Comparison of ENCODE assay signal across 2 cellular contexts in the genomic region with DNA sequence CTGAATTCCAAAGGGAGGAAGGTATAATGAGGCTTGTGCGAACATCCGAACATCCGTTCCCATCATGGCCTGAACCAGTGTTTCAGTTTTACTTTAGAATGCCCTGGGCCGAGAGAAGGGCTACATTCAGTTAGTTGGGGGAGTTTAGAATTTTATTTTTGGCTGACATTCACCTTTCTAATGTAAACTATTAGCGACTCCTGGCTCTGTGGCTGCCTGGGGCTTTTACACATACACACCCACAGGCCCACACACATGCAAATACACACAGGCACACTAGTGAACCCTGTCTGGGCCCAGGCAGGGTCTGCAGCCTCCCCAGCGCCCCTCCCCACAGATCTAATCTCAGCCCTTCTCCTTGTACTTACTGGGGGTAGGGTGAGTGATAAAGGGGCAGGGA.
TF ChIP-seq lines count a peak whose summit lies in the region.

No MANE protein-coding gene starts in this region.

TF ChIP-seq in GM12891, 5 proteins besides CTCF, POLR2A, EP300 and RAD21:
- TF ChIP-seq POLR2AphosphoS5 (IDR thresholded peaks at IDR 0.05; ENCODE audit: low read depth, low read length) (no peak), SPI1 (IDR thresholded peaks at IDR 0.05; ENCODE audit: low read depth, low read length) (no peak), PAX5 (IDR thresholded peaks at IDR 0.05; ENCODE audit: insufficient read depth, low read length, severe bottlenecking) (no peak), TAF1 (IDR thresholded peaks at IDR 0.05; ENCODE audit: low read depth, low read length) (no peak), POU2F2 (IDR thresholded peaks at IDR 0.05; ENCODE audit: low read depth, low read length) (peak; percentile 49; the same call in 1 of the 2 replicates)

TF ChIP-seq in H1, 55 proteins besides CTCF, POLR2A, EP300 and RAD21:
- TF ChIP-seq SP4 (IDR thresholded peaks at IDR 0.05; ENCODE audit: low read length) (no peak), SRF (IDR thresholded peaks at IDR 0.05; ENCODE audit: low read depth, low read length) (no peak), MAFK (IDR thresholded peaks at IDR 0.05; ENCODE audit: low read depth, low read length) (no peak), BCL11A (IDR thresholded peaks at IDR 0.05; ENCODE audit: low read depth in 2 of 2, low read length in 2 of 2) (no peak), SAP30 (IDR thresholded peaks at IDR 0.05; ENCODE audit: insufficient read depth, insufficient replicate concordance, low read length) (no peak), SUZ12 (IDR thresholded peaks at IDR 0.05; ENCODE audit: low read length) (no peak), SIN3A (conservative IDR thresholded peaks at IDR 0.05 in 1 of 2, IDR thresholded peaks at IDR 0.05 in 1 of 2; ENCODE audit: low read depth in 1 of 2, low read length in 2 of 2) (no peak), TAF1 (IDR thresholded peaks at IDR 0.05; ENCODE audit: low read depth, low read length) (no peak), KDM1A (IDR thresholded peaks at IDR 0.05; ENCODE audit: borderline replicate concordance, low read length) (no peak), TEAD4 (IDR thresholded peaks at IDR 0.05; ENCODE audit: low read depth, low read length) (no peak), HDAC6 (IDR thresholded peaks at IDR 0.05; ENCODE audit: low read depth, low read length) (no peak), BRCA1 (IDR thresholded peaks at IDR 0.05; ENCODE audit: low read depth, low read length) (no peak), SP2 (IDR thresholded peaks at IDR 0.05; ENCODE audit: low read length) (no peak), FOSL1 (IDR thresholded peaks at IDR 0.05; ENCODE audit: insufficient read depth, low read depth, low read length) (no peak), POLR2AphosphoS5 (IDR thresholded peaks at IDR 0.05; ENCODE audit: low read depth, low read length) (no peak), MAX (IDR thresholded peaks at IDR 0.05) (no peak), CHD1 (IDR thresholded peaks at IDR 0.05; ENCODE audit: low read depth, low read length) (no peak), RXRA (IDR thresholded peaks at IDR 0.05; ENCODE audit: insufficient read depth, low read depth, low read length) (no peak)
- TF ChIP-seq, protein P1, sequence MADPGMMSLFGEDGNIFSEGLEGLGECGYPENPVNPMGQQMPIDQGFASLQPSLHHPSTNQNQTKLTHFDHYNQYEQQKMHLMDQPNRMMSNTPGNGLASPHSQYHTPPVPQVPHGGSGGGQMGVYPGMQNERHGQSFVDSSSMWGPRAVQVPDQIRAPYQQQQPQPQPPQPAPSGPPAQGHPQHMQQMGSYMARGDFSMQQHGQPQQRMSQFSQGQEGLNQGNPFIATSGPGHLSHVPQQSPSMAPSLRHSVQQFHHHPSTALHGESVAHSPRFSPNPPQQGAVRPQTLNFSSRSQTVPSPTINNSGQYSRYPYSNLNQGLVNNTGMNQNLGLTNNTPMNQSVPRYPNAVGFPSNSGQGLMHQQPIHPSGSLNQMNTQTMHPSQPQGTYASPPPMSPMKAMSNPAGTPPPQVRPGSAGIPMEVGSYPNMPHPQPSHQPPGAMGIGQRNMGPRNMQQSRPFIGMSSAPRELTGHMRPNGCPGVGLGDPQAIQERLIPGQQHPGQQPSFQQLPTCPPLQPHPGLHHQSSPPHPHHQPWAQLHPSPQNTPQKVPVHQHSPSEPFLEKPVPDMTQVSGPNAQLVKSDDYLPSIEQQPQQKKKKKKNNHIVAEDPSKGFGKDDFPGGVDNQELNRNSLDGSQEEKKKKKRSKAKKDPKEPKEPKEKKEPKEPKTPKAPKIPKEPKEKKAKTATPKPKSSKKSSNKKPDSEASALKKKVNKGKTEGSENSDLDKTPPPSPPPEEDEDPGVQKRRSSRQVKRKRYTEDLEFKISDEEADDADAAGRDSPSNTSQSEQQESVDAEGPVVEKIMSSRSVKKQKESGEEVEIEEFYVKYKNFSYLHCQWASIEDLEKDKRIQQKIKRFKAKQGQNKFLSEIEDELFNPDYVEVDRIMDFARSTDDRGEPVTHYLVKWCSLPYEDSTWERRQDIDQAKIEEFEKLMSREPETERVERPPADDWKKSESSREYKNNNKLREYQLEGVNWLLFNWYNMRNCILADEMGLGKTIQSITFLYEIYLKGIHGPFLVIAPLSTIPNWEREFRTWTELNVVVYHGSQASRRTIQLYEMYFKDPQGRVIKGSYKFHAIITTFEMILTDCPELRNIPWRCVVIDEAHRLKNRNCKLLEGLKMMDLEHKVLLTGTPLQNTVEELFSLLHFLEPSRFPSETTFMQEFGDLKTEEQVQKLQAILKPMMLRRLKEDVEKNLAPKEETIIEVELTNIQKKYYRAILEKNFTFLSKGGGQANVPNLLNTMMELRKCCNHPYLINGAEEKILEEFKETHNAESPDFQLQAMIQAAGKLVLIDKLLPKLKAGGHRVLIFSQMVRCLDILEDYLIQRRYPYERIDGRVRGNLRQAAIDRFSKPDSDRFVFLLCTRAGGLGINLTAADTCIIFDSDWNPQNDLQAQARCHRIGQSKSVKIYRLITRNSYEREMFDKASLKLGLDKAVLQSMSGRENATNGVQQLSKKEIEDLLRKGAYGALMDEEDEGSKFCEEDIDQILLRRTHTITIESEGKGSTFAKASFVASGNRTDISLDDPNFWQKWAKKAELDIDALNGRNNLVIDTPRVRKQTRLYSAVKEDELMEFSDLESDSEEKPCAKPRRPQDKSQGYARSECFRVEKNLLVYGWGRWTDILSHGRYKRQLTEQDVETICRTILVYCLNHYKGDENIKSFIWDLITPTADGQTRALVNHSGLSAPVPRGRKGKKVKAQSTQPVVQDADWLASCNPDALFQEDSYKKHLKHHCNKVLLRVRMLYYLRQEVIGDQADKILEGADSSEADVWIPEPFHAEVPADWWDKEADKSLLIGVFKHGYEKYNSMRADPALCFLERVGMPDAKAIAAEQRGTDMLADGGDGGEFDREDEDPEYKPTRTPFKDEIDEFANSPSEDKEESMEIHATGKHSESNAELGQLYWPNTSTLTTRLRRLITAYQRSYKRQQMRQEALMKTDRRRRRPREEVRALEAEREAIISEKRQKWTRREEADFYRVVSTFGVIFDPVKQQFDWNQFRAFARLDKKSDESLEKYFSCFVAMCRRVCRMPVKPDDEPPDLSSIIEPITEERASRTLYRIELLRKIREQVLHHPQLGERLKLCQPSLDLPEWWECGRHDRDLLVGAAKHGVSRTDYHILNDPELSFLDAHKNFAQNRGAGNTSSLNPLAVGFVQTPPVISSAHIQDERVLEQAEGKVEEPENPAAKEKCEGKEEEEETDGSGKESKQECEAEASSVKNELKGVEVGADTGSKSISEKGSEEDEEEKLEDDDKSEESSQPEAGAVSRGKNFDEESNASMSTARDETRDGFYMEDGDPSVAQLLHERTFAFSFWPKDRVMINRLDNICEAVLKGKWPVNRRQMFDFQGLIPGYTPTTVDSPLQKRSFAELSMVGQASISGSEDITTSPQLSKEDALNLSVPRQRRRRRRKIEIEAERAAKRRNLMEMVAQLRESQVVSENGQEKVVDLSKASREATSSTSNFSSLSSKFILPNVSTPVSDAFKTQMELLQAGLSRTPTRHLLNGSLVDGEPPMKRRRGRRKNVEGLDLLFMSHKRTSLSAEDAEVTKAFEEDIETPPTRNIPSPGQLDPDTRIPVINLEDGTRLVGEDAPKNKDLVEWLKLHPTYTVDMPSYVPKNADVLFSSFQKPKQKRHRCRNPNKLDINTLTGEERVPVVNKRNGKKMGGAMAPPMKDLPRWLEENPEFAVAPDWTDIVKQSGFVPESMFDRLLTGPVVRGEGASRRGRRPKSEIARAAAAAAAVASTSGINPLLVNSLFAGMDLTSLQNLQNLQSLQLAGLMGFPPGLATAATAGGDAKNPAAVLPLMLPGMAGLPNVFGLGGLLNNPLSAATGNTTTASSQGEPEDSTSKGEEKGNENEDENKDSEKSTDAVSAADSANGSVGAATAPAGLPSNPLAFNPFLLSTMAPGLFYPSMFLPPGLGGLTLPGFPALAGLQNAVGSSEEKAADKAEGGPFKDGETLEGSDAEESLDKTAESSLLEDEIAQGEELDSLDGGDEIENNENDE (IDR thresholded peaks at IDR 0.05; ENCODE audit: insufficient replicate concordance, low read length), result no peak
- TF ChIP-seq, protein P2, sequence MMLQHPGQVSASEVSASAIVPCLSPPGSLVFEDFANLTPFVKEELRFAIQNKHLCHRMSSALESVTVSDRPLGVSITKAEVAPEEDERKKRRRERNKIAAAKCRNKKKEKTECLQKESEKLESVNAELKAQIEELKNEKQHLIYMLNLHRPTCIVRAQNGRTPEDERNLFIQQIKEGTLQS (IDR thresholded peaks at IDR 0.05; ENCODE audit: insufficient read depth, low read depth, low read length), result no peak
TF ChIP-seq in H1: peak in this region for 0.
